ENCODE assay signal across 15 cellular contexts in the genomic region with DNA sequence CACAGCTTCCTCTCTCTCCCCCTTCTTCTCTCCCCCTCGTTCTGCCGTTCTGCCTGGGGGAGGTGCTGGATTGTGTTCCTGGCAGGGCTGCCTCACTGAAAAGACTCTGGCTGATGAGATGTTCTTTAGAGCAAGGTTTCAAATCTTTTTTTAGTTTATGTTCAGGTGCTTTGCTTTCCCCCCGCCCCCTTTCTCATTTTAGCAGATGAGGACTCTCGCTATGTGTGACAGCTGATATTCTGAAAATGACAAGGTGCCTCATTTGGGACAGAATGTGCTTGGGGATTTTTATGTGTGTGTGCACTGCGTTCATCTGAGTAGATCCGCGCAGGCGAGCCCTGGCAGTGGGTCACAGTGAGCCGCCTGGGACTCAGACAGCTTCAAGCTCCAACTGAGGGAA.
DNase-seq lines count a peak whose midpoint lies in the region; ATAC-seq and TF ChIP-seq lines count a peak whose summit lies in the region.
"Had no signal": no experiment of that assay in that cellular context is flagged by ENCODE, and none has a peak within 500 bp of the region (broad histone marks: within the 10 kb centered on the region; RNA-seq: fewer than 3 reads in every experiment).

No MANE protein-coding gene starts in this region.

- H3K9me3 Mint-ChIP-seq in brain, result peaks cover 0 to 22% (median 3%) of the 10 kb centered on the region in 5 experiments
- peaks cover 6% of the 10 kb centered on the region for H3K9me3 Mint-ChIP-seq in nephron
- H3K9me3 Mint-ChIP-seq: H9 had no signal

- no peaks in the 10 kb centered on the region for H3K36me3 ChIP-seq in MM.1S (replicated peaks; ENCODE audit: insufficient read depth, low read length)
- H3K36me3 ChIP-seq: BLaER1 treated with 17β-estradiol and CSF1 and Interleukin-3, amounts not matched to agents 10 nM and 100 nM had no signal

- H3K9me3 ChIP-seq in MM.1S (replicated peaks; ENCODE audit: insufficient read depth, low read length), result no peaks in the 10 kb centered on the region

- H3K4me3 Mint-ChIP-seq in brain (no peak overlapping the region), nephron (no peak overlapping the region)
- H3K4me3 Mint-ChIP-seq: CD4-positive, CD25-positive, alpha-beta regulatory T cell; GM23338; H9 had no signal

- no peaks in the 10 kb centered on the region for H3K79me2 ChIP-seq in MM.1S (ENCODE audit: low read length)

- ATAC-seq in HG03520 (IDR thresholded peaks at IDR 0.05; ENCODE audit: unreplicated experiment), result no peak
- ATAC-seq: GM23338, HepG2 had no signal

- peak; percentile 91 for DNase-seq in MM.1S
- DNase-seq in putamen (ENCODE audit: low spot score), result peak; percentile 70
- DNase-seq in SKM-1 (lab: John Stamatoyannopoulos, UW; ENCODE audit: unreplicated experiment), result no peak
- DNase-seq in NCI-H2227 (lab: John Stamatoyannopoulos, UW; ENCODE audit: unreplicated experiment), result no peak
- DNase-seq in activated gamma-delta T cell (lab: John Stamatoyannopoulos, UW), result no peak
- DNase-seq: ACHN; CD4-positive, CD25-positive, alpha-beta regulatory T cell; DMS53; H9 had no signal

- no peaks in the 10 kb centered on the region for H3K36me3 Mint-ChIP-seq in brain
- no peaks in the 10 kb centered on the region for H3K36me3 Mint-ChIP-seq in nephron (ENCODE audit: low read depth)
- H3K36me3 Mint-ChIP-seq: CD4-positive, CD25-positive, alpha-beta regulatory T cell had no signal

- peak overlapping the region in 3 of 5 experiments; percentile 23 to 83 (median 38) for H3K27ac Mint-ChIP-seq in brain
- H3K27ac Mint-ChIP-seq in nephron, result peak overlapping the region in 2 of 3 experiments; percentile 13 to 26
- H3K27ac Mint-ChIP-seq: CD4-positive, CD25-positive, alpha-beta regulatory T cell; GM23338 had no signal

- H2AFZ ChIP-seq in MM.1S (ENCODE audit: low read length), result peak overlapping the region; percentile 39
- H2AFZ ChIP-seq: GM23338 had no signal

- H3K4me1 ChIP-seq in MM.1S (ENCODE audit: low read length), result peaks cover 46% of the 10 kb centered on the region

- peaks cover 11% of the 10 kb centered on the region for H3K4me1 Mint-ChIP-seq in brain
- H3K4me1 Mint-ChIP-seq in nephron, result peaks cover 36% of the 10 kb centered on the region
- H3K4me1 Mint-ChIP-seq: CD4-positive, CD25-positive, alpha-beta regulatory T cell had no signal

- peak overlapping the region; percentile 69 for H3K9ac ChIP-seq in MM.1S (ENCODE audit: low read length)
- H3K9ac ChIP-seq: BLaER1 treated with 17β-estradiol and CSF1 and Interleukin-3, amounts not matched to agents 10 nM and 100 nM had no signal

- H3K4me2 ChIP-seq in MM.1S (ENCODE audit: low read depth, low read length), result peak overlapping the region; percentile 97
- H3K4me2 ChIP-seq: BLaER1 treated with 17β-estradiol and CSF1 and Interleukin-3, amounts not matched to agents 10 nM and 100 nM; GM23338 had no signal

- no peak for TF ChIP-seq CTCF in MM.1S (IDR thresholded peaks at IDR 0.05; ENCODE audit: low read length)
- TF ChIP-seq CTCF in brain (conservative IDR thresholded peaks at IDR 0.05), result no peak
- no peak for TF ChIP-seq CTCF in nephron (IDR thresholded peaks at IDR 0.05; ENCODE audit: unreplicated experiment in 3 of 3)

- peaks cover 5% of the 10 kb centered on the region for H3K27me3 Mint-ChIP-seq in brain
- peaks cover 8% of the 10 kb centered on the region for H3K27me3 Mint-ChIP-seq in nephron (ENCODE audit: low read depth)

- no peaks in the 10 kb centered on the region for H4K20me1 ChIP-seq in MM.1S (ENCODE audit: insufficient read depth, low read length)
- H4K20me1 ChIP-seq: BLaER1 treated with 17β-estradiol and CSF1 and Interleukin-3, amounts not matched to agents 10 nM and 100 nM had no signal

- peak overlapping the region; percentile 65 for H3K4me3 ChIP-seq in MM.1S (ENCODE audit: low read length)
- H3K4me3 ChIP-seq: BLaER1 treated with 17β-estradiol and CSF1 and Interleukin-3, amounts not matched to agents 10 nM and 100 nM; GM23338 had no signal

- no peaks in the 10 kb centered on the region for H3K27me3 ChIP-seq in MM.1S (replicated peaks; ENCODE audit: insufficient read depth, low read length)
- H3K27me3 ChIP-seq: BLaER1 treated with 17β-estradiol and CSF1 and Interleukin-3, amounts not matched to agents 10 nM and 100 nM had no signal

- peak overlapping the region; percentile 96 for H3K27ac ChIP-seq in MM.1S (ENCODE audit: low read length)
- H3K27ac ChIP-seq: BLaER1 treated with 17β-estradiol and CSF1 and Interleukin-3, amounts not matched to agents 10 nM and 100 nM had no signal

- no peaks in the 10 kb centered on the region for H3K9me2 ChIP-seq in MM.1S (replicated peaks; ENCODE audit: insufficient read depth, low read length)

- H3F3A ChIP-seq in MM.1S (ENCODE audit: insufficient read depth, low read length), result peaks cover 26% of the 10 kb centered on the region

Comparison
In these comparisons a context has a peak if more than half of its experiments do, and no peak if none do; other contexts are left out.
1. DNase-seq: peak in MM.1S (single experiment) and putamen (single experiment); none in SKM-1 (single experiment), NCI-H2227 (single experiment) and activated gamma-delta T cell (single experiment).